ENCODE assay signal across 8 cellular contexts in the genomic region with DNA sequence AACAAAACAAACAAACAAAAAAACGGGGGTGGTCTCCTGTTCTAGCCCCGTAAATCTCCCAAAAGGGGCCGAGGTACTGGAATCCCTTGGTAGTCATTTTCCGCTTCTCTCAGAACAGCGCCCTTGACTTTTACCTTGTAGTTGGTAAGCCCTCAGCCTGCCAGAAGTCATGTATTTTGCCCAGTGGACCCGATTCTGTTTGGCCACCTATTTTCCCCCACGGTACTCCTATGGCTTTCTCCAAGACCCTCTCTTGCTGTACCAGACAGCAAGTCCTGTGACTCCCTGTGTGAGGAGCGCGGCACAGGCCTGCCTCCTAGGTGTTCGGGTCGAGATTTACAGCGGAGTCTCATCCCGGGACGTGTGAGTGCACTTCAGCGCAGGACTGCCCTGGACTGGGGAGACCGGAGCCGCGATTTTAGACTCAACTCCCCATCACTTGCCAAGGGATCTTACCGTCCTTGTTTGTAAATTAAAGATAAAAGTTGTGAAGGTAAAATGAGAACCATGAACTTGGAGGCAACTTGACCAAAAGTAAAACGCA. TPM values are rescaled to one million over a fixed set of nuclear protein-coding genes. Genes with fewer than 3 reads are reported as not detected.
A peak's percentile ranks its signal among the peaks of the same experiment; 100 is the strongest.
DNase-seq lines count a peak whose midpoint lies in the region; ATAC-seq, FAIRE-seq and TF ChIP-seq lines count a peak whose summit lies in the region.

No MANE protein-coding gene starts in this region.

- H3K4me3 ChIP-seq in SJCRH30 (peak overlapping the region; percentile 65), bronchial epithelial cell (ENCODE audit: low read depth, low read length) (no peak overlapping the region), liver (ENCODE audit: low read depth in 1 of 3, low read length in 3 of 3) (no peak overlapping the region), stomach smooth muscle (ENCODE audit: low read length in 2 of 2) (peak overlapping the region; percentile 48 to 86)

- TF ChIP-seq CTCF in bronchial epithelial cell (IDR thresholded peaks at IDR 0.05; ENCODE audit: insufficient read depth, low read length, severe bottlenecking) (peak; percentile 22), liver (IDR thresholded peaks at IDR 0.05; ENCODE audit: low read depth, low read length, missing input control) (no peak)

- ATAC-seq in HG03565 (IDR thresholded peaks at IDR 0.05; ENCODE audit: unreplicated experiment) (no peak), GM21737 (IDR thresholded peaks at IDR 0.05; ENCODE audit: unreplicated experiment) (no peak)

- H3K9ac ChIP-seq in liver (ENCODE audit: low read depth in 1 of 2, low read length in 2 of 2) (peak overlapping the region; percentile 46 to 92), stomach smooth muscle (ENCODE audit: low read length in 2 of 2) (peak overlapping the region; percentile 64 to 93)

- H3K9me3 ChIP-seq in SJCRH30 (replicated peaks) (no peaks in the 10 kb centered on the region), liver (ENCODE audit: control insufficient read depth in 4 of 4, low read length in 3 of 4) (no peaks in the 10 kb centered on the region), stomach smooth muscle (ENCODE audit: control insufficient read depth in 2 of 2, low read length in 2 of 2) (no peaks in the 10 kb centered on the region)

- DNase-seq in DMS53 (lab: John Stamatoyannopoulos, UW) (peak; percentile 87), DMS53 treated with DMSO at 0.1 percent for 48 hours (lab: John Stamatoyannopoulos, UW; ENCODE audit: unreplicated experiment) (no peak), SJCRH30 (peak; percentile 98 to 99), bronchial epithelial cell (ENCODE audit: low read depth) (peak; percentile 52)

- peaks cover 43% of the 10 kb centered on the region for H3K4me1 ChIP-seq in SJCRH30
- H3K4me1 ChIP-seq in liver (ENCODE audit: control insufficient read depth in 4 of 4, insufficient read depth in 4 of 4, low read length in 3 of 4) = peaks cover 10 to 58% (median 37%) of the 10 kb centered on the region in 4 donors
- peaks cover 74% of the 10 kb centered on the region for H3K4me1 ChIP-seq in stomach smooth muscle (ENCODE audit: control insufficient read depth, insufficient read depth, low read length)

- no peak for TF ChIP-seq RAD21 in liver (IDR thresholded peaks at IDR 0.05)

- 48% methylated on average over 20 of the region's 20 CpGs for WGBS in liver

- FAIRE-seq in bronchial epithelial cell (lab: Jason Lieb, UNC) = no peak

- H3K27ac ChIP-seq in SJCRH30 = peak overlapping the region; percentile 75
- H3K27ac ChIP-seq in liver (ENCODE audit: low read depth in 1 of 2, low read length in 2 of 2) = peak overlapping the region; percentile 92 to 95
- H3K27ac ChIP-seq in stomach smooth muscle (ENCODE audit: low read length) = peak overlapping the region; percentile 100

- H3K36me3 ChIP-seq in SJCRH30 (peaks cover 41% of the 10 kb centered on the region), bronchial epithelial cell (ENCODE audit: control insufficient read depth, insufficient read depth, low read length) (peaks cover 43% of the 10 kb centered on the region), liver (ENCODE audit: control insufficient read depth in 4 of 4, insufficient read depth in 3 of 4, low read depth in 1 of 4, low read length in 3 of 4) (peaks cover 6 to 23% (median 15%) of the 10 kb centered on the region in 4 donors), stomach smooth muscle (ENCODE audit: control insufficient read depth in 2 of 2, insufficient read depth in 2 of 2, low read length in 2 of 2) (peaks cover 17 to 22% of the 10 kb centered on the region in 2 donors)

- H3K27me3 ChIP-seq in SJCRH30 = no peaks in the 10 kb centered on the region
- no peaks in the 10 kb centered on the region for H3K27me3 ChIP-seq in bronchial epithelial cell (ENCODE audit: control insufficient read depth, insufficient read depth, low read length)
- H3K27me3 ChIP-seq in liver (ENCODE audit: control insufficient read depth in 4 of 4, insufficient read depth in 4 of 4, low read length in 3 of 4) = no peaks in the 10 kb centered on the region
- no peaks in the 10 kb centered on the region for H3K27me3 ChIP-seq in stomach smooth muscle (ENCODE audit: control insufficient read depth in 1 of 2, insufficient read depth in 2 of 2, low read length in 2 of 2)

TF ChIP-seq in liver, 16 proteins besides CTCF, POLR2A, EP300 and RAD21:
- no peak for TF ChIP-seq JUND (IDR thresholded peaks at IDR 0.05)
- no peak for TF ChIP-seq HNF4G (IDR thresholded peaks at IDR 0.05)
- no peak for TF ChIP-seq HNF4A (conservative IDR thresholded peaks at IDR 0.05)
- TF ChIP-seq, protein P1, sequence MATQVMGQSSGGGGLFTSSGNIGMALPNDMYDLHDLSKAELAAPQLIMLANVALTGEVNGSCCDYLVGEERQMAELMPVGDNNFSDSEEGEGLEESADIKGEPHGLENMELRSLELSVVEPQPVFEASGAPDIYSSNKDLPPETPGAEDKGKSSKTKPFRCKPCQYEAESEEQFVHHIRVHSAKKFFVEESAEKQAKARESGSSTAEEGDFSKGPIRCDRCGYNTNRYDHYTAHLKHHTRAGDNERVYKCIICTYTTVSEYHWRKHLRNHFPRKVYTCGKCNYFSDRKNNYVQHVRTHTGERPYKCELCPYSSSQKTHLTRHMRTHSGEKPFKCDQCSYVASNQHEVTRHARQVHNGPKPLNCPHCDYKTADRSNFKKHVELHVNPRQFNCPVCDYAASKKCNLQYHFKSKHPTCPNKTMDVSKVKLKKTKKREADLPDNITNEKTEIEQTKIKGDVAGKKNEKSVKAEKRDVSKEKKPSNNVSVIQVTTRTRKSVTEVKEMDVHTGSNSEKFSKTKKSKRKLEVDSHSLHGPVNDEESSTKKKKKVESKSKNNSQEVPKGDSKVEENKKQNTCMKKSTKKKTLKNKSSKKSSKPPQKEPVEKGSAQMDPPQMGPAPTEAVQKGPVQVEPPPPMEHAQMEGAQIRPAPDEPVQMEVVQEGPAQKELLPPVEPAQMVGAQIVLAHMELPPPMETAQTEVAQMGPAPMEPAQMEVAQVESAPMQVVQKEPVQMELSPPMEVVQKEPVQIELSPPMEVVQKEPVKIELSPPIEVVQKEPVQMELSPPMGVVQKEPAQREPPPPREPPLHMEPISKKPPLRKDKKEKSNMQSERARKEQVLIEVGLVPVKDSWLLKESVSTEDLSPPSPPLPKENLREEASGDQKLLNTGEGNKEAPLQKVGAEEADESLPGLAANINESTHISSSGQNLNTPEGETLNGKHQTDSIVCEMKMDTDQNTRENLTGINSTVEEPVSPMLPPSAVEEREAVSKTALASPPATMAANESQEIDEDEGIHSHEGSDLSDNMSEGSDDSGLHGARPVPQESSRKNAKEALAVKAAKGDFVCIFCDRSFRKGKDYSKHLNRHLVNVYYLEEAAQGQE (IDR thresholded peaks at IDR 0.05) = no peak
- TF ChIP-seq YY1 (IDR thresholded peaks at IDR 0.05) = no peak
- no peak for TF ChIP-seq TAF1 (conservative IDR thresholded peaks at IDR 0.05)
- no peak for TF ChIP-seq FOXA2 (IDR thresholded peaks at IDR 0.05)

RNA-seq across cellular contexts. Expression of a gene that starts 1.1 kb away (rescaled TPM):
- 60.0 and 60.1 TPM in 2 replicates for total RNA-seq in SJCRH30 (2014; rRNA removed; shearing (Covaris generic))
- total RNA-seq in bronchial epithelial cell (5.0 and 5.1 TPM in 2 replicates), liver (10 to 100 TPM in 1 of 2 donors, 1 to 10 TPM in 1; 9.9 to 20.2 TPM)
- 10 to 100 TPM; 14.7 to 15.1 TPM for polyA plus RNA-seq in liver

RNA-seq across cellular contexts. Expression of a gene that starts 1.2 kb away (rescaled TPM):
- 68.0 and 91.1 TPM in 2 replicates for total RNA-seq in SJCRH30 (2014; rRNA removed; shearing (Covaris generic))
- total RNA-seq in bronchial epithelial cell (213 and 231 TPM in 2 replicates), liver (10 to 100 TPM in 1 of 2 donors, 1 to 10 TPM in 1; 4.7 to 12.6 TPM)
- 10 to 100 TPM; 19.9 to 30.2 TPM for polyA plus RNA-seq in liver

RNA-seq across cellular contexts. Expression of a gene that starts 25.4 kb away (rescaled TPM):
- total RNA-seq in SJCRH30 (2014; rRNA removed; shearing (Covaris generic)) = 63.5 and 83.3 TPM in 2 replicates
- 65.8 and 87.9 TPM in 2 replicates for total RNA-seq in bronchial epithelial cell
- 10 to 100 TPM; 28.5 to 33.2 TPM for total RNA-seq in liver
- 10 to 100 TPM; 29.2 to 66.6 TPM for polyA plus RNA-seq in liver

RNA-seq across cellular contexts. Expression of a gene that starts 28.3 kb away (rescaled TPM):
- total RNA-seq in SJCRH30 (2014; rRNA removed; shearing (Covaris generic)) = 0.41 and 0.47 TPM in 2 replicates
- under 0.01 and 0.26 TPM in 2 replicates for total RNA-seq in bronchial epithelial cell
- total RNA-seq in liver = under 1 TPM in 1 of 2 donors, not detected in 1; 0.42 TPM
- under 1 TPM in 1 of 2 donors, not detected in 1; 0.01 TPM for polyA plus RNA-seq in liver

RNA-seq across cellular contexts. Expression of a gene that starts 33.7 kb away (rescaled TPM):
- total RNA-seq in SJCRH30 (2014; rRNA removed; shearing (Covaris generic)) = 690 and 839 TPM in 2 replicates
- total RNA-seq in bronchial epithelial cell (374 and 477 TPM in 2 replicates), liver (10 to 100 TPM; 45.0 to 83.3 TPM)
- polyA plus RNA-seq in liver = 10 to 100 TPM; 43.9 to 66.9 TPM

Comparison
In these comparisons a context has a peak if more than half of its experiments do, and no peak if none do; other contexts are left out.
1. H3K4me3 ChIP-seq: peak in SJCRH30 (single experiment) and stomach smooth muscle (2 of 2); none in bronchial epithelial cell (single experiment) and liver (0 of 3).
2. Peak in every context shown above with its lines, with median percentiles within 50 percentile points of each other: H3K27ac ChIP-seq.